Comparison of ENCODE assay signal across 10 cellular contexts in the genomic region with DNA sequence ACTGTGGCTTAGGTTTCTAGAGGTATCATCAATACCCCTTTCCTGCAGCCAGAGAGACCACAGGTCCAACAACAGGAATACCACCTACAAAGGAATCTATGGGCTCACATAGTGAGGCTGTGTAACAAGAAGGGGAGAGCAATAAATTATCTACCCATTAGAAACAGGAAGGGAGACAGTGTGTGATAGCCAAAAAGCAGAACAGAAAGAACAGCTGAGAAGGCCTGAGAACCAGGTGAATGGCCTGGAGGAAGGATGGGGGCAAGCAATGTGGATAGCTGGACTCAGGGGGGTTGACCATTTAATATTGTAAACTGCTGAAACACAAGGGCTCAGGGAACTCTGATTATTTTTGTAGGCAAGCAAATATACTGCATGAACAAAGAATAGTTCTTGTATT.
DNase-seq lines count a peak whose midpoint lies in the region; ATAC-seq, FAIRE-seq and TF ChIP-seq lines count a peak whose summit lies in the region.
"Had no signal": no experiment of that assay in that cellular context is flagged by ENCODE, and none has a peak within 500 bp of the region (broad histone marks: within the 10 kb centered on the region; RNA-seq: fewer than 3 reads in every experiment).

No MANE protein-coding gene starts in this region.

- H3K27ac ChIP-seq in smooth muscle cell (ENCODE audit: low read depth): peak overlapping the region; percentile 74
- H3K27ac ChIP-seq in naive thymus-derived CD4-positive, alpha-beta T cell (ENCODE audit: low read depth, low read length): no peak overlapping the region
- H3K27ac ChIP-seq: gastroesophageal sphincter had no signal

- peak; percentile 90 for FAIRE-seq in GM19239 (lab: Jason Lieb, UNC)

- H3K27me3 ChIP-seq in smooth muscle cell (ENCODE audit: low read depth): no peaks in the 10 kb centered on the region
- H3K27me3 ChIP-seq in naive thymus-derived CD4-positive, alpha-beta T cell (ENCODE audit: control insufficient read depth in 2 of 2, insufficient read depth in 2 of 2, low read length in 2 of 2): no peaks in the 10 kb centered on the region
- H3K27me3 ChIP-seq: gastroesophageal sphincter, transverse colon had no signal

- CTCF ChIA-PET in naive thymus-derived CD4-positive, alpha-beta T cell (lab: Charles Lee): no interaction called here

- no peak for DNase-seq in GM19239 (ENCODE audit: insufficient read length, low spot score)
- no peak for DNase-seq in smooth muscle cell (lab: John Stamatoyannopoulos, UW; ENCODE audit: unreplicated experiment)
- no peak for DNase-seq in OCI-M1 (lab: John Stamatoyannopoulos, UW)
- no peak for DNase-seq in NCI-H69 (lab: John Stamatoyannopoulos, UW)
- no peak for DNase-seq in naive thymus-derived CD4-positive, alpha-beta T cell
- DNase-seq: activated T-cell treated with anti-CD3 and anti-CD28 coated beads, Interleukin-2, amount 50 U/mL, for 24 hours; transverse colon had no signal

- intact Hi-C loops in naive thymus-derived CD4-positive, alpha-beta T cell (cut with micrococcal nuclease): loop anchor here in 1 of 2 donors (5.0 to 10.0 kb wide), 2 partner anchors 627 to 720 kb away; a partner anchor contains a TSS

- H3K36me3 ChIP-seq in smooth muscle cell (ENCODE audit: low read depth): no peaks in the 10 kb centered on the region
- no peaks in the 10 kb centered on the region for H3K36me3 ChIP-seq in naive thymus-derived CD4-positive, alpha-beta T cell (ENCODE audit: control insufficient read depth in 2 of 3, insufficient read depth in 3 of 3, low read length in 3 of 3)
- H3K36me3 ChIP-seq: gastroesophageal sphincter, transverse colon had no signal

- peaks cover 0 to 1% (median 0%) of the 10 kb centered on the region in 11 donors for H3K9me3 Mint-ChIP-seq in naive thymus-derived CD4-positive, alpha-beta T cell
- H3K9me3 Mint-ChIP-seq: activated T-cell treated with anti-CD3 and anti-CD28 coated beads, Interleukin-2, amount 50 U/mL, for 24 hours had no signal

- H3K36me3 Mint-ChIP-seq in naive thymus-derived CD4-positive, alpha-beta T cell: no peaks in the 10 kb centered on the region

- no peaks in the 10 kb centered on the region for H3K79me2 ChIP-seq in smooth muscle cell (ENCODE audit: low read depth)

- H2AFZ ChIP-seq in smooth muscle cell (ENCODE audit: low read depth): peak overlapping the region; percentile 3

- H3K4me1 Mint-ChIP-seq in naive thymus-derived CD4-positive, alpha-beta T cell: peaks cover 0 to 3% (median 0%) of the 10 kb centered on the region in 7 donors

- POLR2A ChIA-PET in naive thymus-derived CD4-positive, alpha-beta T cell (lab: Charles Lee): no interaction called here

- H3K4me3 ChIP-seq in smooth muscle cell: no peak overlapping the region
- H3K4me3 ChIP-seq in naive thymus-derived CD4-positive, alpha-beta T cell (ENCODE audit: low read length): no peak overlapping the region
- H3K4me3 ChIP-seq: gastroesophageal sphincter, transverse colon had no signal

- H3K9me3 ChIP-seq in smooth muscle cell (replicated peaks; ENCODE audit: low read depth): no peaks in the 10 kb centered on the region
- no peaks in the 10 kb centered on the region for H3K9me3 ChIP-seq in naive thymus-derived CD4-positive, alpha-beta T cell (ENCODE audit: control insufficient read depth in 2 of 3, low read length in 3 of 3)
- H3K9me3 ChIP-seq: gastroesophageal sphincter, transverse colon had no signal

- H3K9ac ChIP-seq in smooth muscle cell (ENCODE audit: low read depth): no peak overlapping the region

- peaks cover 0 to 4% (median 2%) of the 10 kb centered on the region in 5 donors for H3K27me3 Mint-ChIP-seq in naive thymus-derived CD4-positive, alpha-beta T cell
- H3K27me3 Mint-ChIP-seq: activated T-cell treated with anti-CD3 and anti-CD28 coated beads, Interleukin-2, amount 50 U/mL, for 24 hours had no signal

- H3K4me3 Mint-ChIP-seq in naive thymus-derived CD4-positive, alpha-beta T cell: no peak overlapping the region
- H3K4me3 Mint-ChIP-seq: activated T-cell treated with anti-CD3 and anti-CD28 coated beads, Interleukin-2, amount 50 U/mL, for 24 hours had no signal

- ATAC-seq in HG02571 (IDR thresholded peaks at IDR 0.05; ENCODE audit: unreplicated experiment): peak; percentile 96
- peak; percentile 93 for ATAC-seq in HG03439 (IDR thresholded peaks at IDR 0.05; ENCODE audit: unreplicated experiment)
- ATAC-seq in naive thymus-derived CD4-positive, alpha-beta T cell: no peak
- ATAC-seq: gastroesophageal sphincter had no signal

- no peak for TF ChIP-seq CTCF in smooth muscle cell (IDR thresholded peaks at IDR 0.05; ENCODE audit: borderline replicate concordance, insufficient read depth, poor library complexity, severe bottlenecking)

- peaks cover 6% of the 10 kb centered on the region for H3F3A ChIP-seq in smooth muscle cell (ENCODE audit: low read depth)

- no peak overlapping the region for H3K27ac Mint-ChIP-seq in naive thymus-derived CD4-positive, alpha-beta T cell
- H3K27ac Mint-ChIP-seq: activated T-cell treated with anti-CD3 and anti-CD28 coated beads, Interleukin-2, amount 50 U/mL, for 24 hours had no signal

- H3K4me2 ChIP-seq in smooth muscle cell: peak overlapping the region; percentile 28

- peaks cover 7% of the 10 kb centered on the region for H3K4me1 ChIP-seq in smooth muscle cell (ENCODE audit: low read depth)
- no peaks in the 10 kb centered on the region for H3K4me1 ChIP-seq in naive thymus-derived CD4-positive, alpha-beta T cell (ENCODE audit: control insufficient read depth in 2 of 2, insufficient read depth in 2 of 2, low read length in 2 of 2)
- H3K4me1 ChIP-seq: gastroesophageal sphincter had no signal

- H4K20me1 ChIP-seq in smooth muscle cell (ENCODE audit: low read depth): no peaks in the 10 kb centered on the region
